ENCODE assay signal across 8 cellular contexts in the genomic region with DNA sequence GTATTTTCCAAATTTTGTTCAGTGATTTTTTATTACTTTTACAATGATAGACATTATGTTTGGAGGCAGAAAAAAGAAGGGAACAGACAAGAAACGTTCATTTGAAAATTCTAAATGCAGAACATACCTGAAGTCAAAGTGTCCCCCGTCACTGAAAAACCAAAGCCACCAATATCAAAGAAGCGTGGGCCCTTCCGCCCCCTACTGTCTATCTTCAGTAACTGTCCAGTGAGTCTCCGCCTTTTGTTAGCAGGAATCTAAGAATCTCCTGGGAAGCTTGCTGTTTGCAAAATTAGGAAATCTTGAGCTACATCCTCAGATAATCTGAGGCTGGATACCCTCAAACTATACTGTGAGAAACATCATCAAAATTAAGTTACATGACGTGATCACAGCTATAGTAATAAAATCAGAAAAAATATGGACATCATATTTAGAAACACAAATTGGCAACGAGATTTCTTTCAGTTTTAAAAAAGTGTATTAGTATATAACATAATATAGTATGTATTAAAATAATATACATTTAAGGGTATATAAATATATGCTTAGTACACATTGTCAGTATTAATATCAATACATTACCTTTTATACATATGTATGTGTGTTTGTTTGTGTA.
DNase-seq lines count a peak whose midpoint lies in the region; ATAC-seq, FAIRE-seq and TF ChIP-seq lines count a peak whose summit lies in the region.

No MANE protein-coding gene starts in this region.

- H3K27ac ChIP-seq in endothelial cell of umbilical vein (ENCODE audit: insufficient read depth, low read depth, low read length) (peak overlapping the region; percentile 47), thyroid gland (no peak overlapping the region)

- POLR2A ChIA-PET in endothelial cell of umbilical vein (lab: Charles Lee): interaction anchor here (1.5 kb wide), 1 partner anchor 872 kb away, joined by 4 read pairs; a partner anchor contains a TSS

- H3K79me2 ChIP-seq in endothelial cell of umbilical vein (ENCODE audit: control insufficient read depth, insufficient read depth, low read length): peaks cover 15% of the 10 kb centered on the region

- CTCF ChIA-PET in endothelial cell of umbilical vein (lab: Charles Lee): interaction anchor here (0.6 to 3.6 kb wide), 38 partner anchors 10 to 1464 kb away, joined by 3 to 46 read pairs (median 4); a partner anchor contains a TSS

- DNase-seq in Right ventricle myocardium inferior (ENCODE audit: missing footprints) (peak; percentile 68), cardiac septum (ENCODE audit: low spot score) (no peak), NCI-H1417 (lab: John Stamatoyannopoulos, UW) (peak; percentile 26 to 71 (median 55)), endothelial cell of umbilical vein (ENCODE audit: low read depth, low spot score) (peak; percentile 80), myocyte (ENCODE audit: low read depth) (peak; percentile 80), thyroid gland (peak; percentile 57 to 71)
- DNase-seq in activated CD4-positive, alpha-beta T cell treated with anti-CD3 and anti-CD28 coated beads for 4 hours: peak; percentile 48 to 57

- H3K4me1 ChIP-seq in endothelial cell of umbilical vein (ENCODE audit: control insufficient read depth, extremely low read depth, insufficient read depth, low read length) (peaks cover 3% of the 10 kb centered on the region), thyroid gland (peaks cover 0 to 11% of the 10 kb centered on the region in 2 donors)

- intact Hi-C loops in Right ventricle myocardium inferior (cut with DNase I) (loop anchor here (2.0 to 5.0 kb wide), 3 partner anchors 144 to 1189 kb away; no protein-coding TSS in a partner anchor), cardiac septum (cut with DNase I) (loop anchor here (5.0 to 10.0 kb wide), 2 partner anchors 1414 to 1462 kb away; no protein-coding TSS in a partner anchor), endothelial cell of umbilical vein (cut with micrococcal nuclease) (loop anchor here (1.0 to 5.0 kb wide), 10 partner anchors 144 to 1459 kb away; no protein-coding TSS in a partner anchor), thyroid gland (cut with DNase I) (loop anchor here (10.0 kb wide), 1 partner anchor 142 kb away; no protein-coding TSS in a partner anchor)

- H3K4me3 ChIP-seq in endothelial cell of umbilical vein (replicated peaks in 1 of 3; ENCODE audit: insufficient read depth in 1 of 3, low read depth in 1 of 3, low read length in 3 of 3) (no peak overlapping the region), thyroid gland (replicated peaks in 1 of 3) (no peak overlapping the region)

- H3K9me3 ChIP-seq in endothelial cell of umbilical vein (replicated peaks; ENCODE audit: control insufficient read depth, insufficient read depth, low read length) (no peaks in the 10 kb centered on the region), thyroid gland (no peaks in the 10 kb centered on the region)

- WGBS in thyroid gland, 2 donors: 18 to 23% methylated on average over 7 of the region's 7 CpGs

- BruUV-seq in endothelial cell of umbilical vein (replicated peaks; lab: Mats Ljungman, UMichigan): no TSS peak

- TF ChIP-seq POLR2A in endothelial cell of umbilical vein (IDR thresholded peaks at IDR 0.05; ENCODE audit: low read depth, low read length) (no peak), thyroid gland (IDR thresholded peaks at IDR 0.05) (no peak)

- TF ChIP-seq CTCF in endothelial cell of umbilical vein (IDR thresholded peaks at IDR 0.05; ENCODE audit: extremely low read depth in 1 of 2, insufficient read depth in 1 of 2, low read depth in 1 of 2, low read length in 2 of 2) (peak; percentile 77 to 82), thyroid gland (IDR thresholded peaks at IDR 0.05) (peak; percentile 67 to 92 (median 86))

- dilution Hi-C loops in endothelial cell of umbilical vein (cut with MboI; ENCODE audit: extremely low pct_ligation_motif_present, low sequenced_read_pairs): no loop called here

- no peak for ATAC-seq in Right ventricle myocardium inferior
- no peak for ATAC-seq in HG03571 (IDR thresholded peaks at IDR 0.05; ENCODE audit: unreplicated experiment)

- H3K36me3 ChIP-seq in endothelial cell of umbilical vein (ENCODE audit: control insufficient read depth in 2 of 2, extremely low read depth in 1 of 2, insufficient read depth in 2 of 2, low read length in 2 of 2) (peaks cover 0 to 13% of the 10 kb centered on the region in 2 experiments), thyroid gland (no peaks in the 10 kb centered on the region)

- FAIRE-seq in endothelial cell of umbilical vein (lab: Jason Lieb, UNC): peak; percentile 74

- no peak overlapping the region for H3K4me2 ChIP-seq in endothelial cell of umbilical vein (ENCODE audit: insufficient read depth, low read length)

- peak overlapping the region; percentile 35 for H3K9ac ChIP-seq in endothelial cell of umbilical vein (replicated peaks; ENCODE audit: extremely low read depth, insufficient read depth, low read length)

- H3K27me3 ChIP-seq in endothelial cell of umbilical vein (ENCODE audit: control insufficient read depth in 2 of 2, insufficient read depth in 2 of 2, low read length in 2 of 2): no peaks in the 10 kb centered on the region
- no peaks in the 10 kb centered on the region for H3K27me3 ChIP-seq in thyroid gland

- H2AFZ ChIP-seq in endothelial cell of umbilical vein (ENCODE audit: low read depth, low read length): no peak overlapping the region

- H4K20me1 ChIP-seq in endothelial cell of umbilical vein (replicated peaks; ENCODE audit: control insufficient read depth, extremely low read depth, insufficient read depth, low read length): no peaks in the 10 kb centered on the region

- no peaks in the 10 kb centered on the region for H3K9me1 ChIP-seq in endothelial cell of umbilical vein (replicated peaks; ENCODE audit: control insufficient read depth, extremely low read depth, insufficient read depth, low read length)

TF ChIP-seq in endothelial cell of umbilical vein, 7 proteins besides CTCF, POLR2A, EP300 and RAD21:
- TF ChIP-seq FOS (IDR thresholded peaks at IDR 0.05; ENCODE audit: borderline replicate concordance, insufficient read depth, low read length): no peak
- no peak for TF ChIP-seq MYC (IDR thresholded peaks at IDR 0.05; ENCODE audit: low read depth, low read length)
- no peak for TF ChIP-seq EZH2 (IDR thresholded peaks at IDR 0.05; ENCODE audit: borderline replicate concordance, low read depth, low read length, severe bottlenecking)
- no peak for TF ChIP-seq POLR2AphosphoS5 (IDR thresholded peaks at IDR 0.05; ENCODE audit: insufficient read depth, low read depth, low read length)
- TF ChIP-seq, protein P1, sequence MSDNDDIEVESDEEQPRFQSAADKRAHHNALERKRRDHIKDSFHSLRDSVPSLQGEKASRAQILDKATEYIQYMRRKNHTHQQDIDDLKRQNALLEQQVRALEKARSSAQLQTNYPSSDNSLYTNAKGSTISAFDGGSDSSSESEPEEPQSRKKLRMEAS (IDR thresholded peaks at IDR 0.05; ENCODE audit: insufficient read depth, insufficient read length): no peak
- TF ChIP-seq GATA2 (IDR thresholded peaks at IDR 0.05; ENCODE audit: insufficient read depth, insufficient read length, low read depth, low read length): no peak
- TF ChIP-seq JUN (IDR thresholded peaks at IDR 0.05; ENCODE audit: borderline replicate concordance, insufficient read depth, insufficient read length, low read depth): no peak
